11 cellular contexts compared by ENCODE assay signal in genomic region chr22:36010913-36011312, GRCh38. TPM values are rescaled to one million over a fixed set of nuclear protein-coding genes. Genes with fewer than 3 reads are reported as not detected.
DNase-seq lines count a peak whose midpoint lies in the region; ATAC-seq, FAIRE-seq and TF ChIP-seq lines count a peak whose summit lies in the region.
"Had no signal": no experiment of that assay in that cellular context is flagged by ENCODE, and none has a peak within 500 bp of the region (broad histone marks: within the 10 kb centered on the region; RNA-seq: fewer than 3 reads in every experiment).

No MANE protein-coding gene starts in this region.

- H3K4me3 Mint-ChIP-seq in activated CD4-positive, alpha-beta T cell treated with anti-CD3 and anti-CD28 coated beads, Interleukin-2, amount 10 ng/mL, durations not matched to agents 24 days and 14 days, result no peak overlapping the region
- H3K4me3 Mint-ChIP-seq: activated CD8-positive, alpha-beta T cell treated with anti-CD3 and anti-CD28 coated beads, Interleukin-2, amount 10 ng/mL, durations not matched to agents 7 days and 5 days had no signal

- no peak overlapping the region for H2AFZ ChIP-seq in keratinocyte (ENCODE audit: control insufficient read depth, low read length)

- no peak for TF ChIP-seq POLR2A in GM12892 (IDR thresholded peaks at IDR 0.05; ENCODE audit: low read depth, low read length)

- H3K36me3 Mint-ChIP-seq in activated CD4-positive, alpha-beta T cell treated with anti-CD3 and anti-CD28 coated beads, Interleukin-2, amount 10 ng/mL, durations not matched to agents 24 days and 14 days (ENCODE audit: low read depth), result no peaks in the 10 kb centered on the region

- TF ChIP-seq CTCF in bronchial epithelial cell (IDR thresholded peaks at IDR 0.05; ENCODE audit: insufficient read depth, low read length, severe bottlenecking) (no peak), keratinocyte (optimal IDR thresholded peaks at IDR 0.05 in 1 of 3, IDR thresholded peaks at IDR 0.05 in 1 of 3, conservative IDR thresholded peaks at IDR 0.05 in 1 of 3; ENCODE audit: extremely low read depth in 1 of 3, insufficient read depth in 2 of 3, low read length in 3 of 3) (no peak)

- H3K9me1 ChIP-seq in keratinocyte (ENCODE audit: control insufficient read depth, extremely low read depth, insufficient read depth, low read length), result peaks cover 2% of the 10 kb centered on the region

- no peak overlapping the region for H3K9ac ChIP-seq in keratinocyte (ENCODE audit: control insufficient read depth, extremely low read depth, insufficient read depth, low read length)

- peaks cover 80% of the 10 kb centered on the region for H3K79me2 ChIP-seq in keratinocyte (ENCODE audit: control insufficient read depth, insufficient read depth, low read length)

- peaks cover 10% of the 10 kb centered on the region for H3K4me1 ChIP-seq in keratinocyte (ENCODE audit: control insufficient read depth, extremely low read depth, insufficient read depth, low read length)

- no peaks in the 10 kb centered on the region for H3K9me3 ChIP-seq in keratinocyte (ENCODE audit: control insufficient read depth, low read depth, low read length)
- H3K9me3 ChIP-seq: A549, suprapubic skin had no signal

- H3K27me3 ChIP-seq in bronchial epithelial cell (ENCODE audit: control insufficient read depth, insufficient read depth, low read length) (no peaks in the 10 kb centered on the region), keratinocyte (ENCODE audit: control insufficient read depth, extremely low read depth, insufficient read depth, low read length) (no peaks in the 10 kb centered on the region)
- H3K27me3 ChIP-seq: suprapubic skin had no signal

- H3K27ac ChIP-seq in keratinocyte (ENCODE audit: control insufficient read depth, insufficient read depth, low read length), result no peak overlapping the region
- H3K27ac ChIP-seq: A549, suprapubic skin had no signal

- H3K27ac Mint-ChIP-seq in activated CD4-positive, alpha-beta T cell treated with anti-CD3 and anti-CD28 coated beads, Interleukin-2, amount 10 ng/mL, durations not matched to agents 24 days and 14 days, result no peak overlapping the region
- H3K27ac Mint-ChIP-seq: activated CD8-positive, alpha-beta T cell treated with anti-CD3 and anti-CD28 coated beads, Interleukin-2, amount 10 ng/mL, durations not matched to agents 7 days and 5 days had no signal

- dilution Hi-C loops in keratinocyte (cut with MboI; ENCODE audit: extremely low pct_ligation_motif_present, low sequenced_read_pairs), result no loop called here

- no peak overlapping the region for H3K4me2 ChIP-seq in keratinocyte (ENCODE audit: control insufficient read depth, extremely low read depth, insufficient read depth, low read depth, low read length)
- H3K4me2 ChIP-seq: A549 had no signal

- DNase-seq in Right ventricle myocardium inferior (ENCODE audit: missing footprints) (no peak), cardiac septum (ENCODE audit: low spot score) (no peak), bronchial epithelial cell (ENCODE audit: low read depth) (peak; percentile 75), keratinocyte (ENCODE audit: low read depth, low spot score) (no peak), GM12892 (ENCODE audit: insufficient read length) (no peak), NCI-H226 (no peak), NOMO-1 treated with DMSO at 0.1 percent for 48 hours (lab: John Stamatoyannopoulos, UW; ENCODE audit: unreplicated experiment) (no peak)
- DNase-seq in activated CD4-positive, alpha-beta T cell treated with anti-CD3 and anti-CD28 coated beads, Interleukin-2, amount 10 ng/mL, durations not matched to agents 24 days and 14 days, result no peak
- DNase-seq: activated CD8-positive, alpha-beta T cell treated with anti-CD3 and anti-CD28 coated beads, Interleukin-2, amount 10 ng/mL, durations not matched to agents 7 days and 5 days had no signal

- intact Hi-C loops in Right ventricle myocardium inferior (cut with DNase I), result no loop called here
- intact Hi-C loops in cardiac septum (cut with DNase I), result no loop called here
- intact Hi-C loops in activated CD4-positive, alpha-beta T cell treated with anti-CD3 and anti-CD28 coated beads, Interleukin-2, amount 10 ng/mL, durations not matched to agents 24 days and 14 days (cut with micrococcal nuclease), result no loop called here

- peaks cover 18% of the 10 kb centered on the region for H3K27me3 Mint-ChIP-seq in activated CD4-positive, alpha-beta T cell treated with anti-CD3 and anti-CD28 coated beads, Interleukin-2, amount 10 ng/mL, durations not matched to agents 24 days and 14 days

- H3K36me3 ChIP-seq in bronchial epithelial cell (ENCODE audit: control insufficient read depth, insufficient read depth, low read length), result no peaks in the 10 kb centered on the region
- H3K36me3 ChIP-seq in keratinocyte (ENCODE audit: control insufficient read depth in 2 of 2, extremely low read depth in 1 of 2, insufficient read depth in 2 of 2, low read length in 2 of 2), result no peaks in the 10 kb centered on the region
- H3K36me3 ChIP-seq: suprapubic skin had no signal

- no peaks in the 10 kb centered on the region for H3K9me3 Mint-ChIP-seq in activated CD4-positive, alpha-beta T cell treated with anti-CD3 and anti-CD28 coated beads, Interleukin-2, amount 10 ng/mL, durations not matched to agents 24 days and 14 days

- H4K20me1 ChIP-seq in keratinocyte (ENCODE audit: control insufficient read depth, extremely low read depth, insufficient read depth, low read length), result peaks cover 6% of the 10 kb centered on the region

- H3K4me1 Mint-ChIP-seq in activated CD4-positive, alpha-beta T cell treated with anti-CD3 and anti-CD28 coated beads, Interleukin-2, amount 10 ng/mL, durations not matched to agents 24 days and 14 days, result no peaks in the 10 kb centered on the region

- H3K4me3 ChIP-seq in bronchial epithelial cell (ENCODE audit: low read depth, low read length) (no peak overlapping the region), keratinocyte (ENCODE audit: control insufficient read depth in 2 of 3, extremely low read depth in 1 of 3, insufficient read depth in 2 of 3, low read depth in 1 of 3, low read length in 3 of 3) (no peak overlapping the region)
- H3K4me3 ChIP-seq: A549, suprapubic skin had no signal

- peak; percentile 55 for ATAC-seq in Right ventricle myocardium inferior
- ATAC-seq: A549; activated CD8-positive, alpha-beta T cell treated with anti-CD3 and anti-CD28 coated beads, Interleukin-2, amount 10 ng/mL, durations not matched to agents 7 days and 5 days had no signal

- FAIRE-seq in bronchial epithelial cell (lab: Jason Lieb, UNC) (peak; percentile 47), keratinocyte (lab: Jason Lieb, UNC) (peak; percentile 79), GM12892 (lab: Jason Lieb, UNC) (no peak)
- FAIRE-seq: A549 had no signal

RNA-seq across cellular contexts. Expression of gene RBFOX2, which starts 17.7 kb away (rescaled TPM):
- 84.4 TPM for total RNA-seq in Right ventricle myocardium inferior
- 102 TPM for total RNA-seq in cardiac septum
- total RNA-seq in bronchial epithelial cell, result 69.5 and 101 TPM in 2 replicates
- polyA plus RNA-seq in keratinocyte, result 95.9 to 125 TPM (median 118 TPM) in 3 replicates
- 60.1 TPM for polyA plus RNA-seq in keratinocyte (2011; ENCODE audit: low read depth)
- 84.0 and 94.1 TPM in 2 replicates for polyA plus RNA-seq in keratinocyte (2011; cell fraction: cytosol; rRNA removed)
- 128 and 130 TPM in 2 replicates for polyA plus RNA-seq in keratinocyte (2011; cell fraction: nucleus; rRNA removed)
- polyA plus RNA-seq in keratinocyte (2012; ENCODE audit: low replicate concordance), result 37.4 and 70.8 TPM in 2 replicates
- 155 to 189 TPM (median 185 TPM) in 3 replicates for polyA minus RNA-seq in keratinocyte
- 91.1 TPM for polyA minus RNA-seq in keratinocyte (2011; cell fraction: cytosol; rRNA and poly(A)+ RNA removed)
- 99.2 and 183 TPM in 2 replicates for polyA minus RNA-seq in keratinocyte (2011; cell fraction: nucleus; rRNA and poly(A)+ RNA removed)
- total RNA-seq in activated CD4-positive, alpha-beta T cell treated with anti-CD3 and anti-CD28 coated beads, Interleukin-2, amount 10 ng/mL, durations not matched to agents 24 days and 14 days, result 3.6 and 3.9 TPM in 2 replicates
- 0.17 TPM for polyA plus RNA-seq in GM12892 (2012; ENCODE audit: missing spikeins)

Comparison
In these comparisons a context has a peak if more than half of its experiments do, and no peak if none do; other contexts are left out.
1. RNA of gene RBFOX2, which starts 17.7 kb away (total RNA-seq): 102 TPM in cardiac septum (single experiment), 84.4 TPM in Right ventricle myocardium inferior (single experiment) and 69.5 to 101 TPM in bronchial epithelial cell; 3.6 to 3.9 TPM in activated CD4-positive, alpha-beta T cell treated with anti-CD3 and anti-CD28 coated beads, Interleukin-2, amount 10 ng/mL, durations not matched to agents 24 days and 14 days; every median in the first group is over 10 times any median in the second.